ENCODE assay signal across 16 cellular contexts in genomic region chr12:109786799-109787198, GRCh38.
A peak's percentile ranks its signal among the peaks of the same experiment; 100 is the strongest.
DNase-seq lines count a peak whose midpoint lies in the region; TF ChIP-seq lines count a peak whose summit lies in the region.
"Had no signal": no experiment of that assay in that cellular context is flagged by ENCODE, and none has a peak within 500 bp of the region (broad histone marks: within the 10 kb centered on the region; RNA-seq: fewer than 3 reads in every experiment).

No MANE protein-coding gene starts in this region.

- no peak overlapping the region for H3K4me3 ChIP-seq in HEK293 (ENCODE audit: low read depth, low read length)
- H3K4me3 ChIP-seq: BLaER1 had no signal

- CTCF ChIA-PET in HEK293 (lab: Yijun Ruan, JAX) = interaction anchor here (1.0 kb wide), 1 partner anchor 189 kb away, joined by 3 read pairs; no protein-coding TSS in a partner anchor

- H3K36me3 ChIP-seq in HEK293 (ENCODE audit: control insufficient read depth in 2 of 2, insufficient read depth in 1 of 2, low read length in 2 of 2) = peaks cover 0 to 6% of the 10 kb centered on the region in 2 experiments; a peak in 1 of 3 replicates
- H3K36me3 ChIP-seq: BE2C, BLaER1 had no signal

- peak; percentile 23 for DNase-seq in RPMI8226
- no peak for DNase-seq in DMS 273 treated with DMSO at 0.1 percent for 48 hours (lab: John Stamatoyannopoulos, UW)
- DNase-seq in NCI-H2029 treated with DMSO at 0.1 percent for 48 hours (lab: John Stamatoyannopoulos, UW) = no peak
- DNase-seq in kidney glomerular epithelial cell (lab: John Stamatoyannopoulos, UW) = no peak
- DNase-seq: 8988T; ACHN; BE2C; C1 segment of cervical spinal cord; CD4-positive, alpha-beta memory T cell; CD4-positive, CD25-positive, alpha-beta regulatory T cell; CD8-positive, alpha-beta memory T cell; COR-L47; DMS79 treated with DMSO at 0.1 percent for 48 hours; GF-D8 had no signal

- no peaks in the 10 kb centered on the region for H3K9me3 ChIP-seq in HEK293 (ENCODE audit: control insufficient read depth, insufficient read depth, low read depth, low read length)
- H3K9me3 ChIP-seq: BE2C, BLaER1 had no signal

- H3K4me1 ChIP-seq in HEK293 (ENCODE audit: control insufficient read depth, insufficient read depth, low read length) = no peaks in the 10 kb centered on the region
- H3K4me1 ChIP-seq: BE2C, BLaER1 had no signal

- TF ChIP-seq CTCF in HEK293 (tag by site-specific recombination; IDR thresholded peaks at IDR 0.05) = no peak

- no peak overlapping the region for H3K27ac ChIP-seq in HEK293 (ENCODE audit: extremely low read depth, low read depth, low read length)
- H3K27ac ChIP-seq: BLaER1 had no signal

- POLR2A ChIA-PET in HEK293 (lab: Yijun Ruan, JAX) = no interaction called here

TF ChIP-seq in HEK293, 187 proteins besides CTCF, POLR2A, EP300 and RAD21:
- TF ChIP-seq SCRT2 (tag by site-specific recombination; IDR thresholded peaks at IDR 0.05) (peak; percentile 50; the same call in 1 of the 2 replicates), ZNF561 (tag by site-specific recombination; IDR thresholded peaks at IDR 0.05; ENCODE audit: borderline replicate concordance) (peak; percentile 55; the same call in 1 of the 2 replicates), SCRT1 (tag by site-specific recombination; IDR thresholded peaks at IDR 0.05; ENCODE audit: borderline replicate concordance) (0 out of 2 replicates have a peak, but pooled peaks have one; percentile 45), ZNF654 (tag by site-specific recombination; IDR thresholded peaks at IDR 0.05; ENCODE audit: low read depth) (no peak)
TF ChIP-seq in HEK293: peak in this region for 3.
